In genomic region chr2:128441341-128442052, GRCh38 we compare ENCODE assay signal across 15 cellular contexts.
A peak's percentile ranks its signal among the peaks of the same experiment; 100 is the strongest.
DNase-seq lines count a peak whose midpoint lies in the region; ATAC-seq and TF ChIP-seq lines count a peak whose summit lies in the region.
"Had no signal": no experiment of that assay in that cellular context is flagged by ENCODE, and none has a peak within 500 bp of the region (broad histone marks: within the 10 kb centered on the region; RNA-seq: fewer than 3 reads in every experiment).

No MANE protein-coding gene starts in this region.

- intact Hi-C loops in activated CD4-positive, alpha-beta memory T cell treated with anti-CD3 and anti-CD28 coated beads for 36 hours (cut with micrococcal nuclease), result no loop called here
- intact Hi-C loops in lower lobe of right lung (cut with DNase I), result no loop called here

- H3K36me3 ChIP-seq in lower lobe of right lung (no peaks in the 10 kb centered on the region), suprapubic skin (no peaks in the 10 kb centered on the region)

- peaks cover 28% of the 10 kb centered on the region for H3K4me1 ChIP-seq in lower lobe of right lung
- peaks cover 51% of the 10 kb centered on the region for H3K4me1 ChIP-seq in suprapubic skin

- ATAC-seq in central memory CD8-positive, alpha-beta T cell (replicated peaks; ENCODE audit: extremely low read depth, poor library complexity, severe bottlenecking), result no peak
- ATAC-seq in lower lobe of right lung, result peak in 1 of 2 donors; percentile 7

- no peak for TF ChIP-seq POLR2A in suprapubic skin (IDR thresholded peaks at IDR 0.05)

- CTCF ChIA-PET in activated CD4-positive, alpha-beta memory T cell treated with anti-CD3 and anti-CD28 coated beads, Interleukin-2, amount 10 ng/mL, durations not matched to agents 7 days and 5 days (lab: Charles Lee), result no interaction called here
- CTCF ChIA-PET in activated CD4-positive, alpha-beta memory T cell treated with anti-CD3 and anti-CD28 coated beads for 36 hours (lab: Charles Lee), result no interaction called here

- no peak overlapping the region for H3K4me3 Mint-ChIP-seq in activated CD4-positive, alpha-beta memory T cell treated with anti-CD3 and anti-CD28 coated beads, Interleukin-2, amount 10 ng/mL, durations not matched to agents 7 days and 5 days
- H3K4me3 Mint-ChIP-seq in activated CD4-positive, alpha-beta memory T cell treated with anti-CD3 and anti-CD28 coated beads for 36 hours, result no peak overlapping the region
- H3K4me3 Mint-ChIP-seq in central memory CD8-positive, alpha-beta T cell, result no peak overlapping the region
- H3K4me3 Mint-ChIP-seq: activated naive CD4-positive, alpha-beta T cell treated with anti-CD3 and anti-CD28 coated beads for 36 hours; CD4-positive, alpha-beta memory T cell had no signal

- H3K4me3 ChIP-seq in lower lobe of right lung, result no peak overlapping the region
- H3K4me3 ChIP-seq in suprapubic skin, result no peak overlapping the region

- POLR2A ChIA-PET in activated CD4-positive, alpha-beta memory T cell treated with anti-CD3 and anti-CD28 coated beads, Interleukin-2, amount 10 ng/mL, durations not matched to agents 7 days and 5 days (lab: Charles Lee), result no interaction called here
- POLR2A ChIA-PET in activated CD4-positive, alpha-beta memory T cell treated with anti-CD3 and anti-CD28 coated beads for 36 hours (lab: Charles Lee), result no interaction called here

- TF ChIP-seq EP300 in suprapubic skin (IDR thresholded peaks at IDR 0.05), result no peak

- peak; percentile 6 for DNase-seq in activated CD4-positive, alpha-beta memory T cell treated with anti-CD3 and anti-CD28 coated beads, Interleukin-2, amount 10 ng/mL, durations not matched to agents 7 days and 5 days
- DNase-seq in activated CD4-positive, alpha-beta memory T cell treated with anti-CD3 and anti-CD28 coated beads for 36 hours, result no peak
- DNase-seq in central memory CD8-positive, alpha-beta T cell (ENCODE audit: low spot score in 2 of 2), result peak; percentile 7 to 12
- DNase-seq in lower lobe of right lung, result no peak
- peak; percentile 25 to 72 for DNase-seq in suprapubic skin (ENCODE audit: low spot score in 2 of 2)
- DNase-seq in SIG-M5 treated with dmso at 0.1 percent for 504 hours (lab: John Stamatoyannopoulos, UW; ENCODE audit: unreplicated experiment), result no peak
- DNase-seq in activated naive CD4-positive, alpha-beta T cell treated with anti-CD3 and anti-CD28 coated beads, Interleukin-2, amount 50 U/mL, for 16 hours, result no peak
- no peak for DNase-seq in NCI-H748 (lab: John Stamatoyannopoulos, UW; ENCODE audit: unreplicated experiment)
- DNase-seq: activated naive CD4-positive, alpha-beta T cell treated with anti-CD3 and anti-CD28 coated beads for 36 hours; CD4-positive, alpha-beta memory T cell; effector CD4-positive, alpha-beta T cell; NCI-H1436 treated with DMSO at 0.1 percent for 48 hours had no signal

- no peak overlapping the region for H3K27ac Mint-ChIP-seq in activated CD4-positive, alpha-beta memory T cell treated with anti-CD3 and anti-CD28 coated beads, Interleukin-2, amount 10 ng/mL, durations not matched to agents 7 days and 5 days
- no peak overlapping the region for H3K27ac Mint-ChIP-seq in activated CD4-positive, alpha-beta memory T cell treated with anti-CD3 and anti-CD28 coated beads for 36 hours
- no peak overlapping the region for H3K27ac Mint-ChIP-seq in central memory CD8-positive, alpha-beta T cell (ENCODE audit: low read depth)
- H3K27ac Mint-ChIP-seq: activated naive CD4-positive, alpha-beta T cell treated with anti-CD3 and anti-CD28 coated beads for 36 hours; CD4-positive, alpha-beta memory T cell had no signal

- no peaks in the 10 kb centered on the region for H3K9me3 ChIP-seq in lower lobe of right lung
- no peaks in the 10 kb centered on the region for H3K9me3 ChIP-seq in suprapubic skin
- H3K9me3 ChIP-seq: SK-N-SH had no signal

- no peaks in the 10 kb centered on the region for H3K4me1 Mint-ChIP-seq in activated CD4-positive, alpha-beta memory T cell treated with anti-CD3 and anti-CD28 coated beads, Interleukin-2, amount 10 ng/mL, durations not matched to agents 7 days and 5 days
- no peaks in the 10 kb centered on the region for H3K4me1 Mint-ChIP-seq in activated CD4-positive, alpha-beta memory T cell treated with anti-CD3 and anti-CD28 coated beads for 36 hours (ENCODE audit: low read depth)
- H3K4me1 Mint-ChIP-seq in central memory CD8-positive, alpha-beta T cell, result no peaks in the 10 kb centered on the region
- H3K4me1 Mint-ChIP-seq: CD4-positive, alpha-beta memory T cell had no signal

- 78% methylated on average over 11 of the region's 18 CpGs for WGBS in suprapubic skin

- peak overlapping the region; percentile 66 for H3K27ac ChIP-seq in lower lobe of right lung
- H3K27ac ChIP-seq in suprapubic skin, result no peak overlapping the region
- H3K27ac ChIP-seq: KMS-11 had no signal

- TF ChIP-seq CTCF in lower lobe of right lung (IDR thresholded peaks at IDR 0.05) (no peak), suprapubic skin (IDR thresholded peaks at IDR 0.05) (no peak)

- no peaks in the 10 kb centered on the region for H3K9me3 Mint-ChIP-seq in activated CD4-positive, alpha-beta memory T cell treated with anti-CD3 and anti-CD28 coated beads, Interleukin-2, amount 10 ng/mL, durations not matched to agents 7 days and 5 days
- no peaks in the 10 kb centered on the region for H3K9me3 Mint-ChIP-seq in activated CD4-positive, alpha-beta memory T cell treated with anti-CD3 and anti-CD28 coated beads for 36 hours
- no peaks in the 10 kb centered on the region for H3K9me3 Mint-ChIP-seq in central memory CD8-positive, alpha-beta T cell
- H3K9me3 Mint-ChIP-seq: activated naive CD4-positive, alpha-beta T cell treated with anti-CD3 and anti-CD28 coated beads for 36 hours; CD4-positive, alpha-beta memory T cell had no signal

- no peaks in the 10 kb centered on the region for H3K36me3 Mint-ChIP-seq in activated CD4-positive, alpha-beta memory T cell treated with anti-CD3 and anti-CD28 coated beads, Interleukin-2, amount 10 ng/mL, durations not matched to agents 7 days and 5 days (ENCODE audit: low read depth)
- H3K36me3 Mint-ChIP-seq in activated CD4-positive, alpha-beta memory T cell treated with anti-CD3 and anti-CD28 coated beads for 36 hours, result no peaks in the 10 kb centered on the region
- H3K36me3 Mint-ChIP-seq in central memory CD8-positive, alpha-beta T cell (ENCODE audit: insufficient read depth), result no peaks in the 10 kb centered on the region
- H3K36me3 Mint-ChIP-seq: brain; CD4-positive, alpha-beta memory T cell had no signal

- H3K27me3 ChIP-seq in lower lobe of right lung (ENCODE audit: low read depth), result no peaks in the 10 kb centered on the region
- no peaks in the 10 kb centered on the region for H3K27me3 ChIP-seq in suprapubic skin

- H3K27me3 Mint-ChIP-seq in activated CD4-positive, alpha-beta memory T cell treated with anti-CD3 and anti-CD28 coated beads, Interleukin-2, amount 10 ng/mL, durations not matched to agents 7 days and 5 days, result no peaks in the 10 kb centered on the region
- H3K27me3 Mint-ChIP-seq in activated CD4-positive, alpha-beta memory T cell treated with anti-CD3 and anti-CD28 coated beads for 36 hours, result peaks cover 7% of the 10 kb centered on the region
- peaks cover 52% of the 10 kb centered on the region for H3K27me3 Mint-ChIP-seq in central memory CD8-positive, alpha-beta T cell

Comparison
In these comparisons a context has a peak if more than half of its experiments do, and no peak if none do; other contexts are left out.
1. DNase-seq: peak in activated CD4-positive, alpha-beta memory T cell treated with anti-CD3 and anti-CD28 coated beads, Interleukin-2, amount 10 ng/mL, durations not matched to agents 7 days and 5 days (single experiment), central memory CD8-positive, alpha-beta T cell (2 of 2) and suprapubic skin (2 of 2); none in activated CD4-positive, alpha-beta memory T cell treated with anti-CD3 and anti-CD28 coated beads for 36 hours (single experiment), lower lobe of right lung (single experiment), SIG-M5 treated with dmso at 0.1 percent for 504 hours (single experiment), activated naive CD4-positive, alpha-beta T cell treated with anti-CD3 and anti-CD28 coated beads, Interleukin-2, amount 50 U/mL, for 16 hours (single experiment) and NCI-H748 (single experiment).